1 cellular context compared by ENCODE assay signal in the genomic region with DNA sequence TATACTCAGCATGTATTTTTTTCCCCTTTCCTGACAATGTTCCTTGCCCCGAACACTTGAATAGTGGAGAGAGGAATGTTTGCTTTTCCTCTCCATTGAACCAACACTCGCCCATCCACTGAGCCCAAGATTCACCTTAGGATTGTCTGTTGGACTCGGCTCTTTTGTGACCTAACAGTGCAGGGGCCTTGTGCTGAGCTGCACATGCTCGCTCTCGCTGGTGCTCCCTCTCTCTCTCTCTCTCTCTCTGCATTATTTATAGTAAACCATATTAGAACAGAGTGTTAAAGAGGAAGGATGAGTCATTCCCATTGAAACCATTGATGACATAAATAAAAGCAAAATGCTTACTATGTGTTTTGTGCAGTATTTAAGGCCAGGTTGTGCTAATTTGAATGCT.
A peak's percentile ranks its signal among the peaks of the same experiment; 100 is the strongest.
TF ChIP-seq lines count a peak whose summit lies in the region.

No MANE protein-coding gene starts in this region.

TF ChIP-seq in GM12878, 131 proteins besides CTCF, POLR2A, EP300 and RAD21:
- TF ChIP-seq, protein P1, sequence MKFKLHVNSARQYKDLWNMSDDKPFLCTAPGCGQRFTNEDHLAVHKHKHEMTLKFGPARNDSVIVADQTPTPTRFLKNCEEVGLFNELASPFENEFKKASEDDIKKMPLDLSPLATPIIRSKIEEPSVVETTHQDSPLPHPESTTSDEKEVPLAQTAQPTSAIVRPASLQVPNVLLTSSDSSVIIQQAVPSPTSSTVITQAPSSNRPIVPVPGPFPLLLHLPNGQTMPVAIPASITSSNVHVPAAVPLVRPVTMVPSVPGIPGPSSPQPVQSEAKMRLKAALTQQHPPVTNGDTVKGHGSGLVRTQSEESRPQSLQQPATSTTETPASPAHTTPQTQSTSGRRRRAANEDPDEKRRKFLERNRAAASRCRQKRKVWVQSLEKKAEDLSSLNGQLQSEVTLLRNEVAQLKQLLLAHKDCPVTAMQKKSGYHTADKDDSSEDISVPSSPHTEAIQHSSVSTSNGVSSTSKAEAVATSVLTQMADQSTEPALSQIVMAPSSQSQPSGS (IDR thresholded peaks at IDR 0.05; ENCODE audit: low read length): 0 out of 2 replicates have a peak, but pooled peaks have one; percentile 18
- TF ChIP-seq MEF2A (IDR thresholded peaks at IDR 0.05; ENCODE audit: insufficient read depth, low read depth, low read length) (0 out of 2 replicates have a peak, but pooled peaks have one; percentile 50), JUNB (IDR thresholded peaks at IDR 0.05) (peak; percentile 21; the same call in 1 of the 2 replicates), SRF (IDR thresholded peaks at IDR 0.05; ENCODE audit: low read depth in 2 of 2, low read length in 2 of 2) (no peak)
